1 cellular context compared by ENCODE assay signal in the genomic region with DNA sequence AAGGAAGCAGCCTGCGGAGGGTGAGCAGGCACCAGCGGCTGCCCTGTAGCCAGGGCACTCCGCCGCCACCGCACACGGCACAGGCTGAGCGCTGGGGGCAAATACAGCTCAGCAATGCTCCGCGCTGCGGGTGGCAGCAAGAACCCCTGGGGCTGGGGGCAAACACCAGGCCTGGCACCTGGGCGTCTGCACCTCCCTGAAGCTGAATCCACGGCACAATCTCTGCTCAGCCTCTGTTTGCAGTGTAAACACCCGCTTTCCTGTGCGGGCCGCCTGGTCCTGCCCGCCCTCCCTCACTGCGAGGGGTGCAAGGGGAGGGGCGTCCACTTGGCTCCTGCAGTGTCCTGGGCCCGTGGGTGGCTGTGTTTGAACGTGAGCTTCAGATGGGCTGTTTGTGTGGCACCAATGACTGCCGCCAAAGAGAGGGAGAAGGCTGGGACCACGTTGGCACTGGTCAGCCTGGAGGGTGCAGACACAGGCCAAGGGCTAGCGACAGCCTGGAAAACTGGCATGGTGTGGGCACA.
A peak's percentile ranks its signal among the peaks of the same experiment; 100 is the strongest.
TF ChIP-seq lines count a peak whose summit lies in the region.

No MANE protein-coding gene starts in this region.

TF ChIP-seq in HepG2, 621 proteins besides CTCF, POLR2A, EP300 and RAD21 (continued from another document and continues in another):
- TF ChIP-seq PLSCR1 (CRISPR knock-in tag; IDR thresholded peaks at IDR 0.05; ENCODE audit: borderline replicate concordance) (no peak), ATRX (CRISPR knock-in tag; IDR thresholded peaks at IDR 0.05; ENCODE audit: borderline replicate concordance) (no peak), SATB2 (CRISPR knock-in tag; IDR thresholded peaks at IDR 0.05) (no peak), RELA (CRISPR knock-in tag; IDR thresholded peaks at IDR 0.05) (no peak), ZNF709 (CRISPR knock-in tag; IDR thresholded peaks at IDR 0.05) (no peak), ZNF883 (CRISPR knock-in tag; IDR thresholded peaks at IDR 0.05; ENCODE audit: not compliant biosample characterization) (peak; percentile 71), PAX8 (CRISPR knock-in tag; IDR thresholded peaks at IDR 0.05; ENCODE audit: borderline replicate concordance) (no peak), ZNF10 (CRISPR knock-in tag; IDR thresholded peaks at IDR 0.05; ENCODE audit: borderline replicate concordance, low read depth) (no peak), MAFK (conservative IDR thresholded peaks at IDR 0.05 in 1 of 2, IDR thresholded peaks at IDR 0.05 in 1 of 2; ENCODE audit: low read length in 2 of 2) (no peak), ZNF737 (CRISPR knock-in tag; IDR thresholded peaks at IDR 0.05; ENCODE audit: borderline replicate concordance) (no peak), TARDBP (CRISPR knock-in tag; IDR thresholded peaks at IDR 0.05) (peak; percentile 75; the same call in 1 of the 2 replicates), MEIS2 (CRISPR knock-in tag; IDR thresholded peaks at IDR 0.05) (0 out of 2 replicates have a peak, but pooled peaks have one; percentile 44), TFAP4 (IDR thresholded peaks at IDR 0.05; ENCODE audit: borderline replicate concordance, low read depth) (peak; percentile 55; the same call in 1 of the 2 replicates), IRX3 (CRISPR knock-in tag; IDR thresholded peaks at IDR 0.05; ENCODE audit: borderline replicate concordance, low read depth) (no peak), NONO (IDR thresholded peaks at IDR 0.05) (no peak), NONO (CRISPR knock-in tag; conservative IDR thresholded peaks at IDR 0.05) (peak; percentile 66; the same call in 1 of the 2 replicates), CENPT (CRISPR knock-in tag; IDR thresholded peaks at IDR 0.05; ENCODE audit: low read depth) (no peak), RFXANK (CRISPR knock-in tag; IDR thresholded peaks at IDR 0.05) (no peak), ARNT (IDR thresholded peaks at IDR 0.05) (no peak), ZNF775 (CRISPR knock-in tag; IDR thresholded peaks at IDR 0.05; ENCODE audit: borderline replicate concordance) (no peak), CREB1 (IDR thresholded peaks at IDR 0.05) (no peak), CREB1 (CRISPR knock-in tag; IDR thresholded peaks at IDR 0.05) (no peak), CREBL2 (CRISPR knock-in tag; IDR thresholded peaks at IDR 0.05; ENCODE audit: borderline replicate concordance) (no peak), ZHX2 (IDR thresholded peaks at IDR 0.05; ENCODE audit: low read depth) (no peak), ZHX2 (CRISPR knock-in tag; IDR thresholded peaks at IDR 0.05; ENCODE audit: borderline replicate concordance) (no peak), DRAP1 (CRISPR knock-in tag; IDR thresholded peaks at IDR 0.05) (no peak), TBX2 (CRISPR knock-in tag; IDR thresholded peaks at IDR 0.05; ENCODE audit: borderline replicate concordance) (peak; percentile 88), ATF5 (CRISPR knock-in tag; IDR thresholded peaks at IDR 0.05; ENCODE audit: low read depth) (no peak), SMARCC2 (IDR thresholded peaks at IDR 0.05) (no peak), DNMT3B (CRISPR knock-in tag; conservative IDR thresholded peaks at IDR 0.05) (no peak), SALL2 (CRISPR knock-in tag; IDR thresholded peaks at IDR 0.05) (no peak), CBX1 (IDR thresholded peaks at IDR 0.05; ENCODE audit: low read depth) (no peak), JUND (CRISPR knock-in tag; IDR thresholded peaks at IDR 0.05) (no peak), ISL2 (CRISPR knock-in tag; IDR thresholded peaks at IDR 0.05) (no peak), IKZF1 (IDR thresholded peaks at IDR 0.05) (no peak), PAF1 (CRISPR knock-in tag; IDR thresholded peaks at IDR 0.05) (no peak), SRSF1 (optimal IDR thresholded peaks at IDR 0.05; ENCODE audit: low read depth, low read length) (peak; percentile 24), ZNF138 (CRISPR knock-in tag; IDR thresholded peaks at IDR 0.05; ENCODE audit: low read depth) (no peak), RFXAP (CRISPR knock-in tag; IDR thresholded peaks at IDR 0.05; ENCODE audit: borderline replicate concordance) (no peak), POLR2AphosphoS2 (IDR thresholded peaks at IDR 0.05; ENCODE audit: low read depth, low read length) (no peak), SP140L (CRISPR knock-in tag; IDR thresholded peaks at IDR 0.05; ENCODE audit: borderline replicate concordance) (no peak)
- TF ChIP-seq, protein P1, sequence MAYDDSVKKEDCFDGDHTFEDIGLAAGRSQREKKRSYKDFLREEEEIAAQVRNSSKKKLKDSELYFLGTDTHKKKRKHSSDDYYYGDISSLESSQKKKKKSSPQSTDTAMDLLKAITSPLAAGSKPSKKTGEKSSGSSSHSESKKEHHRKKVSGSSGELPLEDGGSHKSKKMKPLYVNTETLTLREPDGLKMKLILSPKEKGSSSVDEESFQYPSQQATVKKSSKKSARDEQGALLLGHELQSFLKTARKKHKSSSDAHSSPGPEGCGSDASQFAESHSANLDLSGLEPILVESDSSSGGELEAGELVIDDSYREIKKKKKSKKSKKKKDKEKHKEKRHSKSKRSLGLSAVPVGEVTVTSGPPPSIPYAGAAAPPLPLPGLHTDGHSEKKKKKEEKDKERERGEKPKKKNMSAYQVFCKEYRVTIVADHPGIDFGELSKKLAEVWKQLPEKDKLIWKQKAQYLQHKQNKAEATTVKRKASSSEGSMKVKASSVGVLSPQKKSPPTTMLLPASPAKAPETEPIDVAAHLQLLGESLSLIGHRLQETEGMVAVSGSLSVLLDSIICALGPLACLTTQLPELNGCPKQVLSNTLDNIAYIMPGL (CRISPR knock-in tag; IDR thresholded peaks at IDR 0.05; ENCODE audit: borderline replicate concordance in 1 of 2, low read depth in 1 of 2) = no peak
- TF ChIP-seq, protein P2, sequence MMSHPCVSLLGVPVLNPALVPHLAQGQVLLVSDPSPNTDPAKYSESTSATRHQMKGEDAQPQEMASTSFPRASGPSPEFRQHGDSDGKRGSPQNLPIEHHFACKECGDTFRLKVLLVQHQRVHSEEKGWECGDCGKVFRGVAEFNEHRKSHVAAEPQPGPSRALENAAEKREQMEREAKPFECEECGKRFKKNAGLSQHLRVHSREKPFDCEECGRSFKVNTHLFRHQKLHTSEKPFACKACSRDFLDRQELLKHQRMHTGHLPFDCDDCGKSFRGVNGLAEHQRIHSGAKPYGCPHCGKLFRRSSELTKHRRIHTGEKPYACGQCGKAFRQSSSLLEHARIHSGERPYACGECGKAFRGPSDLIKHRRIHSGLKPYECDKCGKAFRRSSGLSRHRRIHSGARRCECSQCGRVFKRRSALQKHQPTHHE (CRISPR knock-in tag; IDR thresholded peaks at IDR 0.05; ENCODE audit: borderline replicate concordance) = no peak
- TF ChIP-seq, protein P3, sequence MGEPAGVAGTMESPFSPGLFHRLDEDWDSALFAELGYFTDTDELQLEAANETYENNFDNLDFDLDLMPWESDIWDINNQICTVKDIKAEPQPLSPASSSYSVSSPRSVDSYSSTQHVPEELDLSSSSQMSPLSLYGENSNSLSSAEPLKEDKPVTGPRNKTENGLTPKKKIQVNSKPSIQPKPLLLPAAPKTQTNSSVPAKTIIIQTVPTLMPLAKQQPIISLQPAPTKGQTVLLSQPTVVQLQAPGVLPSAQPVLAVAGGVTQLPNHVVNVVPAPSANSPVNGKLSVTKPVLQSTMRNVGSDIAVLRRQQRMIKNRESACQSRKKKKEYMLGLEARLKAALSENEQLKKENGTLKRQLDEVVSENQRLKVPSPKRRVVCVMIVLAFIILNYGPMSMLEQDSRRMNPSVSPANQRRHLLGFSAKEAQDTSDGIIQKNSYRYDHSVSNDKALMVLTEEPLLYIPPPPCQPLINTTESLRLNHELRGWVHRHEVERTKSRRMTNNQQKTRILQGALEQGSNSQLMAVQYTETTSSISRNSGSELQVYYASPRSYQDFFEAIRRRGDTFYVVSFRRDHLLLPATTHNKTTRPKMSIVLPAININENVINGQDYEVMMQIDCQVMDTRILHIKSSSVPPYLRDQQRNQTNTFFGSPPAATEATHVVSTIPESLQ (CRISPR knock-in tag; conservative IDR thresholded peaks at IDR 0.05) = no peak
- TF ChIP-seq, protein P4, sequence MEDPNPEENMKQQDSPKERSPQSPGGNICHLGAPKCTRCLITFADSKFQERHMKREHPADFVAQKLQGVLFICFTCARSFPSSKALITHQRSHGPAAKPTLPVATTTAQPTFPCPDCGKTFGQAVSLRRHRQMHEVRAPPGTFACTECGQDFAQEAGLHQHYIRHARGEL (CRISPR knock-in tag; IDR thresholded peaks at IDR 0.05) = no peak
- TF ChIP-seq, protein P5, sequence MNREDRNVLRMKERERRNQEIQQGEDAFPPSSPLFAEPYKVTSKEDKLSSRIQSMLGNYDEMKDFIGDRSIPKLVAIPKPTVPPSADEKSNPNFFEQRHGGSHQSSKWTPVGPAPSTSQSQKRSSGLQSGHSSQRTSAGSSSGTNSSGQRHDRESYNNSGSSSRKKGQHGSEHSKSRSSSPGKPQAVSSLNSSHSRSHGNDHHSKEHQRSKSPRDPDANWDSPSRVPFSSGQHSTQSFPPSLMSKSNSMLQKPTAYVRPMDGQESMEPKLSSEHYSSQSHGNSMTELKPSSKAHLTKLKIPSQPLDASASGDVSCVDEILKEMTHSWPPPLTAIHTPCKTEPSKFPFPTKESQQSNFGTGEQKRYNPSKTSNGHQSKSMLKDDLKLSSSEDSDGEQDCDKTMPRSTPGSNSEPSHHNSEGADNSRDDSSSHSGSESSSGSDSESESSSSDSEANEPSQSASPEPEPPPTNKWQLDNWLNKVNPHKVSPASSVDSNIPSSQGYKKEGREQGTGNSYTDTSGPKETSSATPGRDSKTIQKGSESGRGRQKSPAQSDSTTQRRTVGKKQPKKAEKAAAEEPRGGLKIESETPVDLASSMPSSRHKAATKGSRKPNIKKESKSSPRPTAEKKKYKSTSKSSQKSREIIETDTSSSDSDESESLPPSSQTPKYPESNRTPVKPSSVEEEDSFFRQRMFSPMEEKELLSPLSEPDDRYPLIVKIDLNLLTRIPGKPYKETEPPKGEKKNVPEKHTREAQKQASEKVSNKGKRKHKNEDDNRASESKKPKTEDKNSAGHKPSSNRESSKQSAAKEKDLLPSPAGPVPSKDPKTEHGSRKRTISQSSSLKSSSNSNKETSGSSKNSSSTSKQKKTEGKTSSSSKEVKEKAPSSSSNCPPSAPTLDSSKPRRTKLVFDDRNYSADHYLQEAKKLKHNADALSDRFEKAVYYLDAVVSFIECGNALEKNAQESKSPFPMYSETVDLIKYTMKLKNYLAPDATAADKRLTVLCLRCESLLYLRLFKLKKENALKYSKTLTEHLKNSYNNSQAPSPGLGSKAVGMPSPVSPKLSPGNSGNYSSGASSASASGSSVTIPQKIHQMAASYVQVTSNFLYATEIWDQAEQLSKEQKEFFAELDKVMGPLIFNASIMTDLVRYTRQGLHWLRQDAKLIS (CRISPR knock-in tag; IDR thresholded peaks at IDR 0.05) = no peak; the same call in 1 of the 2 replicates
